ENCODE assay signal across 14 cellular contexts in genomic region chr6:156618600-156619205, GRCh38.
DNase-seq lines count a peak whose midpoint lies in the region; ATAC-seq and TF ChIP-seq lines count a peak whose summit lies in the region.
"Had no signal": no experiment of that assay in that cellular context is flagged by ENCODE, and none has a peak within 500 bp of the region (broad histone marks: within the 10 kb centered on the region; RNA-seq: fewer than 3 reads in every experiment).

No MANE protein-coding gene starts in this region.

- no peak overlapping the region for H3K4me3 Mint-ChIP-seq in osteocyte (ENCODE audit: unreplicated experiment)
- no peak overlapping the region for H3K4me3 Mint-ChIP-seq in activated T-helper 2 cell treated with anti-CD3 and anti-CD28 coated beads, Interferon-gamma antibody, Interleukin-2, Interleukin-4, amounts not matched to agents 10 μg/mL and 5 μg/mL and 100 μg/mL, durations not matched to agents 14 hours and 24 hours and 36 hours (ENCODE audit: low read depth)
- H3K4me3 Mint-ChIP-seq: activated naive CD8-positive, alpha-beta T cell treated with anti-CD3 and anti-CD28 coated beads, Interleukin-2, amount 50 U/mL, for 24 hours had no signal

- H3K4me1 ChIP-seq in lung (ENCODE audit: control insufficient read depth in 2 of 2, insufficient read depth in 2 of 2, low read length in 2 of 2): peaks cover 0 to 3% of the 10 kb centered on the region in 2 donors
- H3K4me1 ChIP-seq: BLaER1, HAP-1 had no signal

- H3K36me3 Mint-ChIP-seq in osteocyte (ENCODE audit: unreplicated experiment): no peaks in the 10 kb centered on the region
- no peaks in the 10 kb centered on the region for H3K36me3 Mint-ChIP-seq in activated T-helper 2 cell treated with anti-CD3 and anti-CD28 coated beads, Interferon-gamma antibody, Interleukin-2, Interleukin-4, amounts not matched to agents 10 μg/mL and 5 μg/mL and 100 μg/mL, durations not matched to agents 14 hours and 24 hours and 36 hours (ENCODE audit: low read depth)

- peaks cover 15% of the 10 kb centered on the region for H3K27me3 Mint-ChIP-seq in osteocyte (ENCODE audit: unreplicated experiment)
- peaks cover 11% of the 10 kb centered on the region for H3K27me3 Mint-ChIP-seq in activated T-helper 2 cell treated with anti-CD3 and anti-CD28 coated beads, Interferon-gamma antibody, Interleukin-2, Interleukin-4, amounts not matched to agents 10 μg/mL and 5 μg/mL and 100 μg/mL, durations not matched to agents 14 hours and 24 hours and 36 hours (ENCODE audit: low read depth)
- H3K27me3 Mint-ChIP-seq: activated naive CD8-positive, alpha-beta T cell treated with anti-CD3 and anti-CD28 coated beads, Interleukin-2, amount 50 U/mL, for 24 hours had no signal

- ATAC-seq in lung (ENCODE audit: insufficient read depth, low FRiP score): peak; percentile 44
- ATAC-seq in activated CD4-positive, CD25-positive, alpha-beta regulatory T cell treated with anti-CD3 and anti-CD28 coated beads, Interleukin-2, amount 50 U/mL, for 24 hours: no peak
- ATAC-seq: activated naive CD8-positive, alpha-beta T cell treated with anti-CD3 and anti-CD28 coated beads, Interleukin-2, amount 50 U/mL, for 24 hours had no signal

- TF ChIP-seq CTCF in lung (IDR thresholded peaks at IDR 0.05; ENCODE audit: control extremely low read depth, extremely low read depth) (no peak), osteocyte (IDR thresholded peaks at IDR 0.05) (no peak)

- DNase-seq in DMS 273 treated with DMSO at 0.1 percent for 48 hours (lab: John Stamatoyannopoulos, UW) (peak; percentile 88), NCI-H1436 (lab: John Stamatoyannopoulos, UW) (peak; percentile 96), SK-N-DZ (ENCODE audit: low spot score) (peak; percentile 79), lung (ENCODE audit: low spot score) (peak; percentile 40), osteocyte (ENCODE audit: extremely low spot score, unreplicated experiment) (no peak), UCSD-AML1 (lab: John Stamatoyannopoulos, UW; ENCODE audit: unreplicated experiment) (no peak)
- DNase-seq in activated T-helper 2 cell treated with anti-CD3 and anti-CD28 coated beads, Interferon-gamma antibody, Interleukin-2, Interleukin-4, amounts not matched to agents 10 μg/mL and 5 μg/mL and 100 μg/mL, durations not matched to agents 14 hours and 24 hours and 36 hours (ENCODE audit: low spot score): no peak
- DNase-seq: activated naive CD8-positive, alpha-beta T cell treated with anti-CD3 and anti-CD28 coated beads, Interleukin-2, amount 50 U/mL, for 24 hours; foreskin melanocyte; T-helper 1 cell had no signal

- no peak overlapping the region for H3K27ac ChIP-seq in lung (ENCODE audit: low read depth in 1 of 2, low read length in 1 of 2)
- H3K27ac ChIP-seq: BLaER1, KMS-11 had no signal

- intact Hi-C loops in activated T-helper 2 cell treated with anti-CD3 and anti-CD28 coated beads, Interferon-gamma antibody, Interleukin-2, Interleukin-4, amounts not matched to agents 10 μg/mL and 5 μg/mL and 100 μg/mL, durations not matched to agents 14 hours and 24 hours and 36 hours (cut with micrococcal nuclease): no loop called here

- H3K9me3 ChIP-seq in lung (ENCODE audit: control insufficient read depth in 2 of 2, insufficient read depth in 1 of 2, low read length in 1 of 2): peaks cover 0 to 4% of the 10 kb centered on the region in 2 donors
- H3K9me3 ChIP-seq: HAP-1 had no signal

- H3K27ac Mint-ChIP-seq in osteocyte (ENCODE audit: unreplicated experiment): no peak overlapping the region
- no peak overlapping the region for H3K27ac Mint-ChIP-seq in activated T-helper 2 cell treated with anti-CD3 and anti-CD28 coated beads, Interferon-gamma antibody, Interleukin-2, Interleukin-4, amounts not matched to agents 10 μg/mL and 5 μg/mL and 100 μg/mL, durations not matched to agents 14 hours and 24 hours and 36 hours
- H3K27ac Mint-ChIP-seq: activated naive CD8-positive, alpha-beta T cell treated with anti-CD3 and anti-CD28 coated beads, Interleukin-2, amount 50 U/mL, for 24 hours had no signal

- H3K9me3 Mint-ChIP-seq in osteocyte (ENCODE audit: unreplicated experiment): peaks cover 11% of the 10 kb centered on the region
- H3K9me3 Mint-ChIP-seq in activated T-helper 2 cell treated with anti-CD3 and anti-CD28 coated beads, Interferon-gamma antibody, Interleukin-2, Interleukin-4, amounts not matched to agents 10 μg/mL and 5 μg/mL and 100 μg/mL, durations not matched to agents 14 hours and 24 hours and 36 hours: peaks cover 13% of the 10 kb centered on the region

- H3K4me3 ChIP-seq in lung: no peak overlapping the region
- H3K4me3 ChIP-seq: BLaER1, HAP-1 had no signal

- no peaks in the 10 kb centered on the region for H3K4me1 Mint-ChIP-seq in osteocyte (ENCODE audit: unreplicated experiment)
- H3K4me1 Mint-ChIP-seq in activated T-helper 2 cell treated with anti-CD3 and anti-CD28 coated beads, Interferon-gamma antibody, Interleukin-2, Interleukin-4, amounts not matched to agents 10 μg/mL and 5 μg/mL and 100 μg/mL, durations not matched to agents 14 hours and 24 hours and 36 hours (ENCODE audit: low read depth): no peaks in the 10 kb centered on the region
- H3K4me1 Mint-ChIP-seq: activated naive CD8-positive, alpha-beta T cell treated with anti-CD3 and anti-CD28 coated beads, Interleukin-2, amount 50 U/mL, for 24 hours had no signal

- H3K27me3 ChIP-seq in lung (ENCODE audit: control insufficient read depth, insufficient read depth): no peaks in the 10 kb centered on the region
- H3K27me3 ChIP-seq: BLaER1 had no signal

- H3K36me3 ChIP-seq in lung (ENCODE audit: control insufficient read depth in 2 of 2, insufficient read depth in 2 of 2, low read length in 2 of 2): no peaks in the 10 kb centered on the region
- H3K36me3 ChIP-seq: BLaER1, HAP-1 had no signal

- 57 to 68% methylated on average over 12 of the region's 12 CpGs for WGBS in lung, 2 donors

Comparison
In these comparisons a context has a peak if more than half of its experiments do, and no peak if none do; other contexts are left out.
1. DNase-seq: peak in DMS 273 treated with DMSO at 0.1 percent for 48 hours (single experiment), NCI-H1436 (single experiment), SK-N-DZ (single experiment) and lung (single experiment); none in osteocyte (single experiment), activated T-helper 2 cell treated with anti-CD3 and anti-CD28 coated beads, Interferon-gamma antibody, Interleukin-2, Interleukin-4, amounts not matched to agents 10 μg/mL and 5 μg/mL and 100 μg/mL, durations not matched to agents 14 hours and 24 hours and 36 hours (single experiment) and UCSD-AML1 (single experiment).